31 cellular contexts compared by ENCODE assay signal in genomic region chr4:74390677-74391076, GRCh38. TPM values are rescaled to one million over a fixed set of nuclear protein-coding genes. Genes with fewer than 3 reads are reported as not detected.
"Had no signal": no experiment of that assay in that cellular context is flagged by ENCODE, and none has a peak within 500 bp of the region (broad histone marks: within the 10 kb centered on the region; RNA-seq: fewer than 3 reads in every experiment).

No MANE protein-coding gene starts in this region.

- H3K4me3 ChIP-seq: coronary artery, dorsolateral prefrontal cortex, esophagus muscularis mucosa, gastrocnemius medialis, heart left ventricle had no signal

- H3K4me1 ChIP-seq: foreskin keratinocyte, gastrocnemius medialis, heart left ventricle had no signal

- H3K36me3 ChIP-seq: brain microvascular endothelial cell, esophagus muscularis mucosa, gastrocnemius medialis, heart left ventricle had no signal

- H3K9me3 ChIP-seq: esophagus muscularis mucosa, gastrocnemius medialis, heart left ventricle had no signal

- ATAC-seq: activated T-cell treated with anti-CD3 and anti-CD28 coated beads, Interleukin-2, amount 50 U/mL, for 72 hours; foreskin keratinocyte; gastrocnemius medialis; heart left ventricle; WTC11 had no signal

- H3K27me3 ChIP-seq: brain microvascular endothelial cell, esophagus muscularis mucosa, foreskin keratinocyte, gastrocnemius medialis, heart left ventricle had no signal

- DNase-seq: activated CD4-positive, alpha-beta memory T cell treated with anti-CD3 and anti-CD28 coated beads, Interleukin-2, amount 10 ng/mL, durations not matched to agents 7 days and 5 days; activated CD4-positive, alpha-beta T cell treated with anti-CD3 and anti-CD28 coated beads for 1 hour; activated CD4-positive, alpha-beta T cell treated with anti-CD3 and anti-CD28 coated beads for 4 hours; activated CD4-positive, alpha-beta T cell treated with anti-CD3 and anti-CD28 coated beads, Interleukin-2, amount 10 ng/mL, durations not matched to agents 7 days and 5 days; activated CD4-positive, alpha-beta T cell treated with anti-CD3 and anti-CD28 coated beads, Interleukin-2, amount 50 U/mL, for 4 hours; activated CD8-positive, alpha-beta memory T cell treated with anti-CD3 and anti-CD28 coated beads, Interleukin-2, amount 50 U/mL, for 48 hours; activated gamma-delta T cell; activated naive CD4-positive, alpha-beta T cell treated with anti-CD3 and anti-CD28 coated beads, Interleukin-2, amount 50 U/mL, for 16 hours; activated naive CD4-positive, alpha-beta T cell treated with Interleukin-2 at 50 U/mL for 16 hours; activated T-cell treated with anti-CD3 and anti-CD28 coated beads for 4 hours; activated T-cell treated with anti-CD3 and anti-CD28 coated beads, Interleukin-2, amount 50 U/mL, for 24 hours; activated T-cell treated with anti-CD3 and anti-CD28 coated beads, Interleukin-2, amount 50 U/mL, for 72 hours; amniotic stem cell; anterior cingulate cortex; brain microvascular endothelial cell; dorsolateral prefrontal cortex; effector memory CD4-positive, alpha-beta T cell; endodermal cell; erythroblast; foreskin keratinocyte; gastrocnemius medialis; glutamatergic neuron; heart left ventricle; T-helper 2 cell had no signal

- FAIRE-seq: astrocyte, bronchial epithelial cell had no signal

- H3K27ac ChIP-seq: brain microvascular endothelial cell, coronary artery, dorsolateral prefrontal cortex, esophagus muscularis mucosa, foreskin keratinocyte, gastrocnemius medialis, heart left ventricle, VCaP had no signal

RNA-seq across cellular contexts. Expression of gene EREG, which starts 25.7 kb away (rescaled TPM):
- total RNA-seq: activated CD4-positive, alpha-beta memory T cell treated with anti-CD3 and anti-CD28 coated beads, Interleukin-2, amount 10 ng/mL, durations not matched to agents 7 days and 5 days; activated CD4-positive, alpha-beta T cell treated with anti-CD3 and anti-CD28 coated beads, Interleukin-2, amount 10 ng/mL, durations not matched to agents 7 days and 5 days had no signal

RNA-seq across cellular contexts. Expression of gene AREG, which starts 54.3 kb away (rescaled TPM):
- total RNA-seq: cerebellum had no signal
